Comparison of ENCODE assay signal across 14 cellular contexts in the genomic region with DNA sequence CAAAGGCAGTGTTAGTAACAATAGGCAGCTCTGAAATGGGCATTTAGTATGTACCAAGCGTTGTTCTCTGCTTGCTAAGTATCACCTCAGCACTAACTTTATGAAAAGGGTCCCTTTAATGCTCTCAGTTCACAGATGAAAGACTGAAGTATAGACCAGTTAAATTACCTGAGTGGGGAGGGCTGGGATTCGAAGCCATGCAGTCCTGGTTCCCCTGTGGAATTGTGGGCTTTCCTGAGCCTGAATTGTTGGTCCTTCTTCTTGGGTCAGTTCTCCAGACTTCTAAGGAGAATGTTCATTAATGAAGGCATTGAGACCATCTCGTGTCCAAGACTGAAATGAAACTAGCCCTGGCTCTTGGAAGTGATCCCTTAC. TPM values are rescaled to one million over a fixed set of nuclear protein-coding genes. Genes with fewer than 3 reads are reported as not detected.
"Had no signal": no experiment of that assay in that cellular context is flagged by ENCODE, and none has a peak within 500 bp of the region (broad histone marks: within the 10 kb centered on the region; RNA-seq: fewer than 3 reads in every experiment).

No MANE protein-coding gene starts in this region.

- ATAC-seq: activated naive CD8-positive, alpha-beta T cell treated with anti-CD3 and anti-CD28 coated beads, Interleukin-2, amount 50 U/mL, for 24 hours; left lobe of liver had no signal

- H3K4me3 ChIP-seq: ascending aorta had no signal

- H3K36me3 Mint-ChIP-seq: activated CD4-positive, alpha-beta memory T cell treated with anti-CD3 and anti-CD28 coated beads for 36 hours had no signal

- DNase-seq: activated CD4-positive, alpha-beta memory T cell treated with anti-CD3 and anti-CD28 coated beads for 36 hours; activated CD4-positive, CD25-positive, alpha-beta regulatory T cell treated with anti-CD3 and anti-CD28 coated beads, Interleukin-2, amount 50 U/mL, for 72 hours; activated naive CD8-positive, alpha-beta T cell treated with anti-CD3 and anti-CD28 coated beads, Interleukin-2, amount 50 U/mL, for 24 hours; activated T-cell treated with anti-CD3 and anti-CD28 coated beads, Interleukin-2, amount 50 U/mL, for 48 hours; cortex of kidney; effector memory CD4-positive, alpha-beta T cell; SW 1271 had no signal

- H3K36me3 ChIP-seq: ascending aorta, tibial nerve had no signal

- H3K27ac ChIP-seq: ascending aorta, epithelial cell of prostate, tibial nerve had no signal

- H3K27ac Mint-ChIP-seq: activated CD4-positive, alpha-beta memory T cell treated with anti-CD3 and anti-CD28 coated beads for 36 hours; activated naive CD8-positive, alpha-beta T cell treated with anti-CD3 and anti-CD28 coated beads, Interleukin-2, amount 50 U/mL, for 24 hours; T-helper 2 cell treated with Interferon-gamma antibody and Interleukin-4, amounts not matched to agents 5 μg/mL and 100 μg/mL, for 36 hours had no signal

- H3K9me3 ChIP-seq: ascending aorta, tibial nerve had no signal

- H3K4me3 Mint-ChIP-seq: activated CD4-positive, alpha-beta memory T cell treated with anti-CD3 and anti-CD28 coated beads for 36 hours; activated naive CD8-positive, alpha-beta T cell treated with anti-CD3 and anti-CD28 coated beads, Interleukin-2, amount 50 U/mL, for 24 hours; T-helper 2 cell treated with Interferon-gamma antibody and Interleukin-4, amounts not matched to agents 5 μg/mL and 100 μg/mL, for 36 hours had no signal

- FAIRE-seq: islet of Langerhans had no signal

- H3K9me3 Mint-ChIP-seq: activated CD4-positive, alpha-beta memory T cell treated with anti-CD3 and anti-CD28 coated beads for 36 hours; activated naive CD8-positive, alpha-beta T cell treated with anti-CD3 and anti-CD28 coated beads, Interleukin-2, amount 50 U/mL, for 24 hours; neural crest cell; T-helper 2 cell treated with Interferon-gamma antibody and Interleukin-4, amounts not matched to agents 5 μg/mL and 100 μg/mL, for 36 hours had no signal

RNA-seq across cellular contexts. Expression of a gene that starts 7.7 kb away (rescaled TPM):
- total RNA-seq: ascending aorta had no signal
